Comparison of ENCODE assay signal across 1 cellular context in genomic region chr6:83215131-83216047, GRCh38.
TF ChIP-seq lines count a peak whose summit lies in the region.

No MANE protein-coding gene starts in this region.

TF ChIP-seq in IMR-90, 13 proteins besides CTCF, POLR2A, EP300 and RAD21:
- no peak for TF ChIP-seq RCOR1 (IDR thresholded peaks at IDR 0.05; ENCODE audit: insufficient replicate concordance, low read length)
- TF ChIP-seq CHD1 (IDR thresholded peaks at IDR 0.05; ENCODE audit: low read depth, low read length) = no peak
- TF ChIP-seq SMC3 (IDR thresholded peaks at IDR 0.05; ENCODE audit: low read depth, low read length) = peak; percentile 73
- TF ChIP-seq CEBPB (IDR thresholded peaks at IDR 0.05; ENCODE audit: low read depth, low read length) = peak; percentile 1; the same call in 1 of the 2 replicates
- peak; percentile 55; the same call in 1 of the 2 replicates for TF ChIP-seq MAZ (IDR thresholded peaks at IDR 0.05; ENCODE audit: borderline replicate concordance, low read depth, low read length)
- TF ChIP-seq RFX5 (IDR thresholded peaks at IDR 0.05; ENCODE audit: low read depth, low read length) = no peak
- no peak for TF ChIP-seq NFE2L2 (IDR thresholded peaks at IDR 0.05; ENCODE audit: low read depth, low read length)
- TF ChIP-seq, protein P1, sequence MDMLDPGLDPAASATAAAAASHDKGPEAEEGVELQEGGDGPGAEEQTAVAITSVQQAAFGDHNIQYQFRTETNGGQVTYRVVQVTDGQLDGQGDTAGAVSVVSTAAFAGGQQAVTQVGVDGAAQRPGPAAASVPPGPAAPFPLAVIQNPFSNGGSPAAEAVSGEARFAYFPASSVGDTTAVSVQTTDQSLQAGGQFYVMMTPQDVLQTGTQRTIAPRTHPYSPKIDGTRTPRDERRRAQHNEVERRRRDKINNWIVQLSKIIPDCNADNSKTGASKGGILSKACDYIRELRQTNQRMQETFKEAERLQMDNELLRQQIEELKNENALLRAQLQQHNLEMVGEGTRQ (IDR thresholded peaks at IDR 0.05; ENCODE audit: low read depth, low read length) = no peak
- no peak for TF ChIP-seq MAFK (IDR thresholded peaks at IDR 0.05; ENCODE audit: low read depth, low read length)
- TF ChIP-seq, protein P2, sequence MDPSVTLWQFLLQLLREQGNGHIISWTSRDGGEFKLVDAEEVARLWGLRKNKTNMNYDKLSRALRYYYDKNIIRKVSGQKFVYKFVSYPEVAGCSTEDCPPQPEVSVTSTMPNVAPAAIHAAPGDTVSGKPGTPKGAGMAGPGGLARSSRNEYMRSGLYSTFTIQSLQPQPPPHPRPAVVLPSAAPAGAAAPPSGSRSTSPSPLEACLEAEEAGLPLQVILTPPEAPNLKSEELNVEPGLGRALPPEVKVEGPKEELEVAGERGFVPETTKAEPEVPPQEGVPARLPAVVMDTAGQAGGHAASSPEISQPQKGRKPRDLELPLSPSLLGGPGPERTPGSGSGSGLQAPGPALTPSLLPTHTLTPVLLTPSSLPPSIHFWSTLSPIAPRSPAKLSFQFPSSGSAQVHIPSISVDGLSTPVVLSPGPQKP (IDR thresholded peaks at IDR 0.05; ENCODE audit: borderline replicate concordance, low read depth, low read length) = no peak
- TF ChIP-seq MXI1 (IDR thresholded peaks at IDR 0.05; ENCODE audit: borderline replicate concordance, low read depth, low read length) = no peak
- TF ChIP-seq FOS (IDR thresholded peaks at IDR 0.05; ENCODE audit: low read depth, low read length) = no peak
- TF ChIP-seq BHLHE40 (IDR thresholded peaks at IDR 0.05; ENCODE audit: low read depth, low read length) = no peak
